ENCODE assay signal across 1 cellular context in genomic region chr18:2963048-2963447, GRCh38.
TF ChIP-seq lines count a peak whose summit lies in the region.

No MANE protein-coding gene starts in this region.

TF ChIP-seq in GM23338, 12 proteins besides CTCF, POLR2A, EP300 and RAD21 (continued from another document):
- TF ChIP-seq REST (IDR thresholded peaks at IDR 0.05; ENCODE audit: unreplicated experiment) (no peak), ZNF331 (CRISPR knock-in tag; IDR thresholded peaks at IDR 0.05; ENCODE audit: low read depth) (no peak), EZH2 (IDR thresholded peaks at IDR 0.05; ENCODE audit: low read depth, unreplicated experiment) (no peak), EZH2phosphoT487 (IDR thresholded peaks at IDR 0.05; ENCODE audit: unreplicated experiment) (no peak), JUNB (IDR thresholded peaks at IDR 0.05; ENCODE audit: unreplicated experiment) (no peak), ETS1 (IDR thresholded peaks at IDR 0.05) (no peak)
- TF ChIP-seq, protein P1, sequence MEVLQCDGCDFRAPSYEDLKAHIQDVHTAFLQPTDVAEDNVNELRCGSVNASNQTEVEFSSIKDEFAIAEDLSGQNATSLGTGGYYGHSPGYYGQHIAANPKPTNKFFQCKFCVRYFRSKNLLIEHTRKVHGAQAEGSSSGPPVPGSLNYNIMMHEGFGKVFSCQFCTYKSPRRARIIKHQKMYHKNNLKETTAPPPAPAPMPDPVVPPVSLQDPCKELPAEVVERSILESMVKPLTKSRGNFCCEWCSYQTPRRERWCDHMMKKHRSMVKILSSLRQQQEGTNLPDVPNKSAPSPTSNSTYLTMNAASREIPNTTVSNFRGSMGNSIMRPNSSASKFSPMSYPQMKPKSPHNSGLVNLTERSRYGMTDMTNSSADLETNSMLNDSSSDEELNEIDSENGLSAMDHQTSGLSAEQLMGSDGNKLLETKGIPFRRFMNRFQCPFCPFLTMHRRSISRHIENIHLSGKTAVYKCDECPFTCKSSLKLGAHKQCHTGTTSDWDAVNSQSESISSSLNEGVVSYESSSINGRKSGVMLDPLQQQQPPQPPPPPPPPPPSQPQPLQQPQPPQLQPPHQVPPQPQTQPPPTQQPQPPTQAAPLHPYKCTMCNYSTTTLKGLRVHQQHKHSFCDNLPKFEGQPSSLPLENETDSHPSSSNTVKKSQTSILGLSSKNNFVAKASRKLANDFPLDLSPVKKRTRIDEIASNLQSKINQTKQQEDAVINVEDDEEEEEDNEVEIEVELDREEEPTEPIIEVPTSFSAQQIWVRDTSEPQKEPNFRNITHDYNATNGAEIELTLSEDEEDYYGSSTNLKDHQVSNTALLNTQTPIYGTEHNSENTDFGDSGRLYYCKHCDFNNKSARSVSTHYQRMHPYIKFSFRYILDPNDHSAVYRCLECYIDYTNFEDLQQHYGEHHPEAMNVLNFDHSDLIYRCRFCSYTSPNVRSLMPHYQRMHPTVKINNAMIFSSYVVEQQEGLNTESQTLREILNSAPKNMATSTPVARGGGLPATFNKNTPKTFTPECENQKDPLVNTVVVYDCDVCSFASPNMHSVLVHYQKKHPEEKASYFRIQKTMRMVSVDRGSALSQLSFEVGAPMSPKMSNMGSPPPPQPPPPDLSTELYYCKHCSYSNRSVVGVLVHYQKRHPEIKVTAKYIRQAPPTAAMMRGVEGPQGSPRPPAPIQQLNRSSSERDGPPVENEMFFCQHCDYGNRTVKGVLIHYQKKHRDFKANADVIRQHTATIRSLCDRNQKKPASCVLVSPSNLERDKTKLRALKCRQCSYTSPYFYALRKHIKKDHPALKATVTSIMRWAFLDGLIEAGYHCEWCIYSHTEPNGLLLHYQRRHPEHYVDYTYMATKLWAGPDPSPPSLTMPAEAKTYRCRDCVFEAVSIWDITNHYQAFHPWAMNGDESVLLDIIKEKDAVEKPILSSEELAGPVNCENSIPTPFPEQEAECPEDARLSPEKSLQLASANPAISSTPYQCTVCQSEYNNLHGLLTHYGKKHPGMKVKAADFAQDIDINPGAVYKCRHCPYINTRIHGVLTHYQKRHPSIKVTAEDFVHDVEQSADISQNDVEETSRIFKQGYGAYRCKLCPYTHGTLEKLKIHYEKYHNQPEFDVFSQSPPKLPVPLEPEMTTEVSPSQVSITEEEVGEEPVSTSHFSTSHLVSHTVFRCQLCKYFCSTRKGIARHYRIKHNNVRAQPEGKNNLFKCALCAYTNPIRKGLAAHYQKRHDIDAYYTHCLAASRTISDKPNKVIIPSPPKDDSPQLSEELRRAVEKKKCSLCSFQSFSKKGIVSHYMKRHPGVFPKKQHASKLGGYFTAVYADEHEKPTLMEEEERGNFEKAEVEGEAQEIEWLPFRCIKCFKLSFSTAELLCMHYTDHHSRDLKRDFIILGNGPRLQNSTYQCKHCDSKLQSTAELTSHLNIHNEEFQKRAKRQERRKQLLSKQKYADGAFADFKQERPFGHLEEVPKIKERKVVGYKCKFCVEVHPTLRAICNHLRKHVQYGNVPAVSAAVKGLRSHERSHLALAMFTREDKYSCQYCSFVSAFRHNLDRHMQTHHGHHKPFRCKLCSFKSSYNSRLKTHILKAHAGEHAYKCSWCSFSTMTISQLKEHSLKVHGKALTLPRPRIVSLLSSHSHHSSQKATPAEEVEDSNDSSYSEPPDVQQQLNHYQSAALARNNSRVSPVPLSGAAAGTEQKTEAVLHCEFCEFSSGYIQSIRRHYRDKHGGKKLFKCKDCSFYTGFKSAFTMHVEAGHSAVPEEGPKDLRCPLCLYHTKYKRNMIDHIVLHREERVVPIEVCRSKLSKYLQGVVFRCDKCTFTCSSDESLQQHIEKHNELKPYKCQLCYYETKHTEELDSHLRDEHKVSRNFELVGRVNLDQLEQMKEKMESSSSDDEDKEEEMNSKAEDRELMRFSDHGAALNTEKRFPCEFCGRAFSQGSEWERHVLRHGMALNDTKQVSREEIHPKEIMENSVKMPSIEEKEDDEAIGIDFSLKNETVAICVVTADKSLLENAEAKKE (CRISPR knock-in tag; IDR thresholded peaks at IDR 0.05) = no peak
